In genomic region chr3:52683611-52684010, GRCh38 we compare ENCODE assay signal across 12 cellular contexts. TPM values are rescaled to one million over a fixed set of nuclear protein-coding genes. Genes with fewer than 3 reads are reported as not detected.
DNase-seq lines count a peak whose midpoint lies in the region; ATAC-seq and TF ChIP-seq lines count a peak whose summit lies in the region.
"Had no signal": no experiment of that assay in that cellular context is flagged by ENCODE, and none has a peak within 500 bp of the region (broad histone marks: within the 10 kb centered on the region; RNA-seq: fewer than 3 reads in every experiment).

No MANE protein-coding gene starts in this region.

- intact Hi-C loops in activated CD4-positive, alpha-beta T cell treated with anti-CD3 and anti-CD28 coated beads for 36 hours (cut with DNase I, micrococcal nuclease): loop anchor here (2.0 to 10.0 kb wide), 4 partner anchors 409 to 1201 kb away; partner anchors contain the start of genes ABHD14A (in 1 of the 2), ABHD14B (in 1 of the 2), ACTR8 (in 1 of the 2) and DCP1A (in 1 of the 2)
- intact Hi-C loops in psoas muscle (cut with DNase I) (loop anchor here in 1 of 2 donors (2.0 kb wide), 1 partner anchor 21 kb away; the partner anchor contains the start of gene GLT8D1), vagina (cut with DNase I) (no loop called here)

- POLR2A ChIA-PET in activated CD4-positive, alpha-beta T cell treated with anti-CD3 and anti-CD28 coated beads for 36 hours (lab: Charles Lee): interaction anchor here (0.6 kb wide), 2 partner anchors 43 to 131 kb away, joined by 4 to 5 read pairs; no protein-coding TSS in a partner anchor

- no peak for DNase-seq in activated CD4-positive, alpha-beta T cell treated with anti-CD3 and anti-CD28 coated beads for 36 hours
- DNase-seq in activated CD4-positive, alpha-beta T cell treated with anti-CD3 and anti-CD28 coated beads, Interleukin-2, amount 50 U/mL, for 1 hour: no peak
- DNase-seq in SK-N-MC (ENCODE audit: low read depth, low spot score): no peak
- DNase-seq in fibroblast of gingiva (ENCODE audit: low read depth): peak; percentile 61
- DNase-seq in psoas muscle: no peak
- no peak for DNase-seq in ureter (ENCODE audit: low spot score)
- DNase-seq in vagina (ENCODE audit: extremely low spot score in 2 of 2): no peak
- DNase-seq in NCI-H69 (lab: John Stamatoyannopoulos, UW): no peak
- DNase-seq: effector CD4-positive, alpha-beta T cell; hippocampal formation; MV-4-11; NCI-H524 treated with DMSO at 0.1 percent for 48 hours had no signal

- WGBS in psoas muscle, 3 donors: 76 to 85% (median 82%) methylated on average over 6 of the region's 6 CpGs

- H3K27me3 ChIP-seq in psoas muscle (ENCODE audit: insufficient read depth in 3 of 3, low read length in 2 of 3) (no peaks in the 10 kb centered on the region), vagina (no peaks in the 10 kb centered on the region)

- H3K4me3 ChIP-seq in SK-N-MC (peak overlapping the region; percentile 82; the same call in 1 of the 2 replicates), psoas muscle (no peak overlapping the region), vagina (no peak overlapping the region)

- H3K4me1 Mint-ChIP-seq in activated CD4-positive, alpha-beta T cell treated with anti-CD3 and anti-CD28 coated beads for 36 hours: peaks cover 76% of the 10 kb centered on the region

- H3K4me3 Mint-ChIP-seq in activated CD4-positive, alpha-beta T cell treated with anti-CD3 and anti-CD28 coated beads for 36 hours: peak overlapping the region; percentile 99

- H3K9me3 Mint-ChIP-seq in activated CD4-positive, alpha-beta T cell treated with anti-CD3 and anti-CD28 coated beads for 36 hours (ENCODE audit: low read depth): no peaks in the 10 kb centered on the region

- H3K9ac ChIP-seq in SK-N-MC (ENCODE audit: insufficient read length): peak overlapping the region; percentile 96

- TF ChIP-seq POLR2A in vagina (IDR thresholded peaks at IDR 0.05): no peak

- TF ChIP-seq CTCF in psoas muscle (IDR thresholded peaks at IDR 0.05) (no peak), vagina (IDR thresholded peaks at IDR 0.05) (no peak)

- peak overlapping the region; percentile 69 for H3K27ac Mint-ChIP-seq in activated CD4-positive, alpha-beta T cell treated with anti-CD3 and anti-CD28 coated beads for 36 hours

- no peaks in the 10 kb centered on the region for H3K27me3 Mint-ChIP-seq in activated CD4-positive, alpha-beta T cell treated with anti-CD3 and anti-CD28 coated beads for 36 hours

- CTCF ChIA-PET in activated CD4-positive, alpha-beta T cell treated with anti-CD3 and anti-CD28 coated beads for 36 hours (lab: Charles Lee): interaction anchor here (0.7 kb wide), 1 partner anchor 12 kb away, joined by 3 read pairs; no protein-coding TSS in a partner anchor

- H3K9me3 ChIP-seq in SK-N-MC (ENCODE audit: low read depth, low read length) (no peaks in the 10 kb centered on the region), psoas muscle (no peaks in the 10 kb centered on the region), vagina (no peaks in the 10 kb centered on the region)

- H3K36me3 ChIP-seq in SK-N-MC (ENCODE audit: insufficient read depth, low read length) (peaks cover 44% of the 10 kb centered on the region), psoas muscle (ENCODE audit: insufficient read depth in 1 of 2, low read depth in 1 of 2) (peaks cover 21 to 49% of the 10 kb centered on the region in 2 donors), vagina (peaks cover 0 to 25% of the 10 kb centered on the region in 2 donors)

- ATAC-seq in activated CD4-positive, alpha-beta T cell treated with anti-CD3 and anti-CD28 coated beads for 36 hours: no peak
- ATAC-seq in psoas muscle: no peak

- H3K27ac ChIP-seq in SK-N-MC: no peak overlapping the region
- peak overlapping the region; percentile 93 for H3K27ac ChIP-seq in psoas muscle
- no peak overlapping the region for H3K27ac ChIP-seq in vagina

- H3K36me3 Mint-ChIP-seq in activated CD4-positive, alpha-beta T cell treated with anti-CD3 and anti-CD28 coated beads for 36 hours (ENCODE audit: low read depth): peaks cover 63% of the 10 kb centered on the region

- H3K4me1 ChIP-seq in psoas muscle (peaks cover 47% of the 10 kb centered on the region), vagina (peaks cover 63% of the 10 kb centered on the region)

RNA-seq across cellular contexts. Expression of gene PBRM1, which starts 2.1 kb away (rescaled TPM):
- total RNA-seq in activated CD4-positive, alpha-beta T cell treated with anti-CD3 and anti-CD28 coated beads for 36 hours: 10 to 100 TPM; 57.6 to 59.8 TPM
- 10 to 100 TPM; 38.0 to 46.7 (median 39.9) TPM for total RNA-seq in psoas muscle
- polyA plus RNA-seq in psoas muscle: 10 to 100 TPM in 2 of 3 donors, 1 to 10 TPM in 1; 7.5 to 21.9 (median 12.1) TPM
- 82.3 TPM for total RNA-seq in ureter
- total RNA-seq in vagina: 64.6 TPM

RNA-seq across cellular contexts. Expression of gene GNL3, which starts 2.2 kb away (rescaled TPM):
- 100 to 1,000 TPM; 206 to 218 TPM for total RNA-seq in activated CD4-positive, alpha-beta T cell treated with anti-CD3 and anti-CD28 coated beads for 36 hours
- total RNA-seq in psoas muscle (100 to 1,000 TPM in 1 of 4 donors, 10 to 100 TPM in 3; 47.3 to 109 (median 67.9) TPM), ureter (174 TPM), vagina (73.4 TPM)
- polyA plus RNA-seq in psoas muscle: 100 to 1,000 TPM in 2 of 3 donors, 10 to 100 TPM in 1; 80.6 to 145 (median 135) TPM

RNA-seq across cellular contexts. Expression of gene GLT8D1, which starts 22.0 kb away (rescaled TPM):
- total RNA-seq in activated CD4-positive, alpha-beta T cell treated with anti-CD3 and anti-CD28 coated beads for 36 hours: 10 to 100 TPM; 35.2 to 38.0 TPM
- 10 to 100 TPM; 12.0 to 20.5 (median 19.8) TPM for total RNA-seq in psoas muscle
- polyA plus RNA-seq in psoas muscle: 10 to 100 TPM; 16.6 to 40.1 (median 22.2) TPM
- 52.3 TPM for total RNA-seq in ureter
- total RNA-seq in vagina: 29.7 TPM

RNA-seq across cellular contexts. Expression of gene SPCS1, which starts 22.3 kb away (rescaled TPM):
- 100 to 1,000 TPM; 111 to 120 TPM for total RNA-seq in activated CD4-positive, alpha-beta T cell treated with anti-CD3 and anti-CD28 coated beads for 36 hours
- 10 to 100 TPM; 55.7 to 85.6 (median 75.3) TPM for total RNA-seq in psoas muscle
- polyA plus RNA-seq in psoas muscle: 100 to 1,000 TPM; 108 to 133 (median 116) TPM
- 125 TPM for total RNA-seq in ureter
- 68.5 TPM for total RNA-seq in vagina
